Comparison of ENCODE assay signal across 21 cellular contexts in genomic region chr5:179242676-179243075, GRCh38.
A peak's percentile ranks its signal among the peaks of the same experiment; 100 is the strongest.
DNase-seq lines count a peak whose midpoint lies in the region; ATAC-seq, FAIRE-seq and TF ChIP-seq lines count a peak whose summit lies in the region.
"Had no signal": no experiment of that assay in that cellular context is flagged by ENCODE, and none has a peak within 500 bp of the region (broad histone marks: within the 10 kb centered on the region; RNA-seq: fewer than 3 reads in every experiment).

No MANE protein-coding gene starts in this region.

- H3K27ac ChIP-seq in lower lobe of right lung (no peak overlapping the region), suprapubic skin (peak overlapping the region; percentile 21), small intestine (ENCODE audit: low read depth in 1 of 2, low read length in 1 of 2) (no peak overlapping the region)
- H3K27ac ChIP-seq: A549, pancreas, RWPE1 had no signal

- H3K4me3 ChIP-seq in lower lobe of right lung (no peak overlapping the region), suprapubic skin (no peak overlapping the region), small intestine (ENCODE audit: low read depth in 1 of 2, low read length in 2 of 2) (no peak overlapping the region)
- H3K4me3 ChIP-seq: A549, pancreas, skin epidermis had no signal

- ATAC-seq in lower lobe of right lung, result no peak
- ATAC-seq: A549; activated CD4-positive, CD25-positive, alpha-beta regulatory T cell treated with anti-CD3 and anti-CD28 coated beads, Interleukin-2, amount 50 U/mL, for 24 hours; naive thymus-derived CD8-positive, alpha-beta T cell had no signal

- CTCF ChIA-PET in activated naive CD4-positive, alpha-beta T cell treated with anti-CD3 and anti-CD28 coated beads, Interleukin-2, amount 10 ng/mL, durations not matched to agents 7 days and 5 days (lab: Charles Lee), result no interaction called here

- H3K9me3 ChIP-seq in lower lobe of right lung (peaks cover 6% of the 10 kb centered on the region), suprapubic skin (no peaks in the 10 kb centered on the region), small intestine (ENCODE audit: control insufficient read depth, low read depth) (no peaks in the 10 kb centered on the region)
- H3K9me3 ChIP-seq: pancreas had no signal

- 84% methylated on average over 6 of the region's 6 CpGs for WGBS in suprapubic skin
- 65 to 76% (median 65%) methylated on average over 6 of the region's 6 CpGs for WGBS in small intestine, 3 donors

- DNase-seq in activated naive CD4-positive, alpha-beta T cell treated with anti-CD3 and anti-CD28 coated beads, Interleukin-2, amount 10 ng/mL, durations not matched to agents 7 days and 5 days, result peak; percentile 5
- DNase-seq in activated naive CD4-positive, alpha-beta T cell (lab: John Stamatoyannopoulos, UW), result no peak
- DNase-seq in lower lobe of right lung (peak; percentile 6), suprapubic skin (ENCODE audit: low spot score in 2 of 2) (peak; percentile 42 to 50), HuH-7.5 (ENCODE audit: low spot score) (no peak), pons (ENCODE audit: low spot score) (no peak), small intestine (no peak)
- DNase-seq: dermis blood vessel endothelial cell; NCI-H1436 treated with DMSO at 0.1 percent for 48 hours; NCI-H524 treated with DMSO at 0.1 percent for 48 hours; stimulated activated CD4-positive, alpha-beta T cell treated with anti-CD3 and anti-CD28 coated beads, Interleukin-4, amount 100 ng/mL, for 24 hours had no signal

- H3K9me3 Mint-ChIP-seq in activated naive CD4-positive, alpha-beta T cell treated with anti-CD3 and anti-CD28 coated beads, Interleukin-2, amount 10 ng/mL, durations not matched to agents 7 days and 5 days, result peaks cover 16% of the 10 kb centered on the region
- peaks cover 16 to 35% (median 25%) of the 10 kb centered on the region in 5 experiments for H3K9me3 Mint-ChIP-seq in brain

- TF ChIP-seq POLR2A in suprapubic skin (IDR thresholded peaks at IDR 0.05), result no peak

- FAIRE-seq in small intestine (lab: Jason Lieb, UNC), result no peak
- FAIRE-seq: A549, keratinocyte, pancreas had no signal

- H3K27ac Mint-ChIP-seq in activated naive CD4-positive, alpha-beta T cell treated with anti-CD3 and anti-CD28 coated beads, Interleukin-2, amount 10 ng/mL, durations not matched to agents 7 days and 5 days, result no peak overlapping the region
- peak overlapping the region in 3 of 5 experiments; percentile 37 to 78 (median 64) for H3K27ac Mint-ChIP-seq in brain
- H3K27ac Mint-ChIP-seq: IgD-negative memory B cell; stimulated activated naive CD8-positive, alpha-beta T cell treated with anti-CD3 and anti-CD28 coated beads, Interleukin-15, Interleukin-2, amounts not matched to agents 100 ng/mL and 50 ng/mL, for 24 hours had no signal

- no peaks in the 10 kb centered on the region for H3K4me1 Mint-ChIP-seq in activated naive CD4-positive, alpha-beta T cell treated with anti-CD3 and anti-CD28 coated beads, Interleukin-2, amount 10 ng/mL, durations not matched to agents 7 days and 5 days
- H3K4me1 Mint-ChIP-seq in brain, result peaks cover 22% of the 10 kb centered on the region
- H3K4me1 Mint-ChIP-seq: naive thymus-derived CD8-positive, alpha-beta T cell had no signal

- no peaks in the 10 kb centered on the region for H3K27me3 ChIP-seq in lower lobe of right lung (ENCODE audit: low read depth)
- H3K27me3 ChIP-seq in suprapubic skin, result no peaks in the 10 kb centered on the region
- peaks cover 0 to 1% of the 10 kb centered on the region in 2 donors for H3K27me3 ChIP-seq in small intestine (ENCODE audit: control insufficient read depth in 2 of 2, insufficient read depth in 2 of 2, low read length in 2 of 2)
- H3K27me3 ChIP-seq: pancreas had no signal

- intact Hi-C loops in lower lobe of right lung (cut with DNase I), result no loop called here

- H3K4me1 ChIP-seq in lower lobe of right lung (no peaks in the 10 kb centered on the region), suprapubic skin (peaks cover 18% of the 10 kb centered on the region), small intestine (ENCODE audit: control insufficient read depth in 2 of 2, insufficient read depth in 1 of 2, low read depth in 1 of 2, low read length in 1 of 2) (no peaks in the 10 kb centered on the region)
- H3K4me1 ChIP-seq: A549, pancreas had no signal

- no peak for TF ChIP-seq EP300 in suprapubic skin (IDR thresholded peaks at IDR 0.05)

- peaks cover 4% of the 10 kb centered on the region for H3K27me3 Mint-ChIP-seq in activated naive CD4-positive, alpha-beta T cell treated with anti-CD3 and anti-CD28 coated beads, Interleukin-2, amount 10 ng/mL, durations not matched to agents 7 days and 5 days
- no peaks in the 10 kb centered on the region for H3K27me3 Mint-ChIP-seq in brain

- H3K4me3 Mint-ChIP-seq in activated naive CD4-positive, alpha-beta T cell treated with anti-CD3 and anti-CD28 coated beads, Interleukin-2, amount 10 ng/mL, durations not matched to agents 7 days and 5 days, result no peak overlapping the region
- H3K4me3 Mint-ChIP-seq in brain, result peak overlapping the region in 1 of 5 experiments; percentile 25
- H3K4me3 Mint-ChIP-seq: IgD-negative memory B cell; naive thymus-derived CD8-positive, alpha-beta T cell; stimulated activated naive CD8-positive, alpha-beta T cell treated with anti-CD3 and anti-CD28 coated beads, Interleukin-15, Interleukin-2, amounts not matched to agents 100 ng/mL and 50 ng/mL, for 24 hours had no signal

- H3K36me3 ChIP-seq in lower lobe of right lung (no peaks in the 10 kb centered on the region), suprapubic skin (no peaks in the 10 kb centered on the region), small intestine (ENCODE audit: control insufficient read depth in 2 of 2, insufficient read depth in 2 of 2, low read length in 2 of 2) (no peaks in the 10 kb centered on the region)
- H3K36me3 ChIP-seq: pancreas had no signal

- H3K36me3 Mint-ChIP-seq in activated naive CD4-positive, alpha-beta T cell treated with anti-CD3 and anti-CD28 coated beads, Interleukin-2, amount 10 ng/mL, durations not matched to agents 7 days and 5 days, result no peaks in the 10 kb centered on the region
- no peaks in the 10 kb centered on the region for H3K36me3 Mint-ChIP-seq in brain

- TF ChIP-seq CTCF in brain (conservative IDR thresholded peaks at IDR 0.05) (no peak), lower lobe of right lung (IDR thresholded peaks at IDR 0.05) (no peak), suprapubic skin (IDR thresholded peaks at IDR 0.05) (no peak)

Comparison
In these comparisons a context has a peak if more than half of its experiments do, and no peak if none do; other contexts are left out.
1. DNase-seq: peak in activated naive CD4-positive, alpha-beta T cell treated with anti-CD3 and anti-CD28 coated beads, Interleukin-2, amount 10 ng/mL, durations not matched to agents 7 days and 5 days (single experiment), lower lobe of right lung (single experiment) and suprapubic skin (2 of 2); none in activated naive CD4-positive, alpha-beta T cell (0 of 4), HuH-7.5 (single experiment), pons (single experiment) and small intestine (single experiment).